ENCODE assay signal across 19 cellular contexts in genomic region chr2:96402591-96402990, GRCh38.
DNase-seq lines count a peak whose midpoint lies in the region; FAIRE-seq and TF ChIP-seq lines count a peak whose summit lies in the region.
"Had no signal": no experiment of that assay in that cellular context is flagged by ENCODE, and none has a peak within 500 bp of the region (broad histone marks: within the 10 kb centered on the region; RNA-seq: fewer than 3 reads in every experiment).

No MANE protein-coding gene starts in this region.

- DNase-seq in activated CD4-positive, alpha-beta memory T cell treated with anti-CD3 and anti-CD28 coated beads, Interleukin-2, amount 10 ng/mL, durations not matched to agents 7 days and 5 days: peak; percentile 9
- no peak for DNase-seq in activated CD4-positive, alpha-beta memory T cell treated with anti-CD3 and anti-CD28 coated beads for 36 hours
- DNase-seq in right atrium auricular region (ENCODE audit: low spot score) (peak; percentile 51), left ventricle myocardium inferior (no peak), prostate gland (ENCODE audit: low spot score) (peak; percentile 2), kidney (no peak), OCI-M2 (lab: John Stamatoyannopoulos, UW; ENCODE audit: unreplicated experiment) (no peak)
- DNase-seq: 8988T; C1 segment of cervical spinal cord; CD4-positive, CD25-positive, alpha-beta regulatory T cell; CD8-positive, alpha-beta memory T cell; COR-L47; DMS 273 treated with DMSO at 0.1 percent for 48 hours; DMS53; DND-41; EL; GOT3; H7 had no signal

- no peak overlapping the region for H3K27ac ChIP-seq in right atrium auricular region
- no peak overlapping the region for H3K27ac ChIP-seq in left ventricle myocardium inferior (replicated peaks)
- no peak overlapping the region for H3K27ac ChIP-seq in prostate gland
- H3K27ac ChIP-seq in kidney (ENCODE audit: low read depth in 2 of 2, low read length in 2 of 2): no peak overlapping the region

- no peaks in the 10 kb centered on the region for H3K9me3 ChIP-seq in right atrium auricular region
- H3K9me3 ChIP-seq in left ventricle myocardium inferior (replicated peaks): no peaks in the 10 kb centered on the region
- no peaks in the 10 kb centered on the region for H3K9me3 ChIP-seq in prostate gland
- H3K9me3 ChIP-seq in kidney (ENCODE audit: control insufficient read depth in 1 of 2, low read length in 2 of 2): no peaks in the 10 kb centered on the region

- no peaks in the 10 kb centered on the region for H3K36me3 Mint-ChIP-seq in activated CD4-positive, alpha-beta memory T cell treated with anti-CD3 and anti-CD28 coated beads, Interleukin-2, amount 10 ng/mL, durations not matched to agents 7 days and 5 days (ENCODE audit: low read depth)
- H3K36me3 Mint-ChIP-seq in activated CD4-positive, alpha-beta memory T cell treated with anti-CD3 and anti-CD28 coated beads for 36 hours: no peaks in the 10 kb centered on the region
- H3K36me3 Mint-ChIP-seq: CD4-positive, CD25-positive, alpha-beta regulatory T cell had no signal

- FAIRE-seq in kidney (lab: Jason Lieb, UNC): no peak
- FAIRE-seq: GM12878 had no signal

- CTCF ChIA-PET in activated CD4-positive, alpha-beta memory T cell treated with anti-CD3 and anti-CD28 coated beads, Interleukin-2, amount 10 ng/mL, durations not matched to agents 7 days and 5 days (lab: Charles Lee): no interaction called here
- CTCF ChIA-PET in activated CD4-positive, alpha-beta memory T cell treated with anti-CD3 and anti-CD28 coated beads for 36 hours (lab: Charles Lee): interaction anchor here (9.4 kb wide), 1 partner anchor 107 kb away, joined by 201 read pairs; the partner anchor contains the start of gene NEURL3

- H3K4me1 ChIP-seq in right atrium auricular region (peaks cover 0 to 11% of the 10 kb centered on the region in 2 donors), left ventricle myocardium inferior (peaks cover 11% of the 10 kb centered on the region), prostate gland (replicated peaks) (no peaks in the 10 kb centered on the region), kidney (ENCODE audit: control insufficient read depth in 1 of 2, insufficient read depth in 1 of 2, low read depth in 1 of 2, low read length in 2 of 2) (peaks cover 3% of the 10 kb centered on the region in 2 donors)

- H3K9me3 Mint-ChIP-seq in activated CD4-positive, alpha-beta memory T cell treated with anti-CD3 and anti-CD28 coated beads, Interleukin-2, amount 10 ng/mL, durations not matched to agents 7 days and 5 days: no peaks in the 10 kb centered on the region
- no peaks in the 10 kb centered on the region for H3K9me3 Mint-ChIP-seq in activated CD4-positive, alpha-beta memory T cell treated with anti-CD3 and anti-CD28 coated beads for 36 hours
- H3K9me3 Mint-ChIP-seq: CD4-positive, CD25-positive, alpha-beta regulatory T cell; CD8-positive, alpha-beta memory T cell had no signal

- intact Hi-C loops in activated CD4-positive, alpha-beta memory T cell treated with anti-CD3 and anti-CD28 coated beads for 36 hours (cut with micrococcal nuclease): no loop called here
- intact Hi-C loops in left ventricle myocardium inferior (cut with micrococcal nuclease) (no loop called here), prostate gland (cut with DNase I) (no loop called here), kidney (cut with DNase I) (loop anchor here (10.0 kb wide), 1 partner anchor 102 kb away; the partner anchor contains the start of gene NEURL3)

- H3K4me1 Mint-ChIP-seq in activated CD4-positive, alpha-beta memory T cell treated with anti-CD3 and anti-CD28 coated beads, Interleukin-2, amount 10 ng/mL, durations not matched to agents 7 days and 5 days: peaks cover 11% of the 10 kb centered on the region
- H3K4me1 Mint-ChIP-seq in activated CD4-positive, alpha-beta memory T cell treated with anti-CD3 and anti-CD28 coated beads for 36 hours (ENCODE audit: low read depth): peaks cover 8% of the 10 kb centered on the region

- H3K36me3 ChIP-seq in right atrium auricular region: no peaks in the 10 kb centered on the region
- no peaks in the 10 kb centered on the region for H3K36me3 ChIP-seq in left ventricle myocardium inferior
- no peaks in the 10 kb centered on the region for H3K36me3 ChIP-seq in prostate gland
- no peaks in the 10 kb centered on the region for H3K36me3 ChIP-seq in kidney (ENCODE audit: control insufficient read depth in 1 of 2, insufficient read depth in 2 of 2, low read length in 2 of 2)

- no peak overlapping the region for H3K9ac ChIP-seq in kidney (ENCODE audit: low read length in 2 of 2)

- peaks cover 9% of the 10 kb centered on the region for H3K27me3 Mint-ChIP-seq in activated CD4-positive, alpha-beta memory T cell treated with anti-CD3 and anti-CD28 coated beads, Interleukin-2, amount 10 ng/mL, durations not matched to agents 7 days and 5 days
- H3K27me3 Mint-ChIP-seq in activated CD4-positive, alpha-beta memory T cell treated with anti-CD3 and anti-CD28 coated beads for 36 hours: no peaks in the 10 kb centered on the region
- H3K27me3 Mint-ChIP-seq: CD4-positive, CD25-positive, alpha-beta regulatory T cell had no signal

- H3K4me3 Mint-ChIP-seq in activated CD4-positive, alpha-beta memory T cell treated with anti-CD3 and anti-CD28 coated beads, Interleukin-2, amount 10 ng/mL, durations not matched to agents 7 days and 5 days: no peak overlapping the region
- no peak overlapping the region for H3K4me3 Mint-ChIP-seq in activated CD4-positive, alpha-beta memory T cell treated with anti-CD3 and anti-CD28 coated beads for 36 hours
- H3K4me3 Mint-ChIP-seq: CD4-positive, CD25-positive, alpha-beta regulatory T cell; CD8-positive, alpha-beta memory T cell had no signal

- POLR2A ChIA-PET in activated CD4-positive, alpha-beta memory T cell treated with anti-CD3 and anti-CD28 coated beads, Interleukin-2, amount 10 ng/mL, durations not matched to agents 7 days and 5 days (lab: Charles Lee): no interaction called here
- POLR2A ChIA-PET in activated CD4-positive, alpha-beta memory T cell treated with anti-CD3 and anti-CD28 coated beads for 36 hours (lab: Charles Lee): no interaction called here

- H3K27ac Mint-ChIP-seq in activated CD4-positive, alpha-beta memory T cell treated with anti-CD3 and anti-CD28 coated beads, Interleukin-2, amount 10 ng/mL, durations not matched to agents 7 days and 5 days: no peak overlapping the region
- no peak overlapping the region for H3K27ac Mint-ChIP-seq in activated CD4-positive, alpha-beta memory T cell treated with anti-CD3 and anti-CD28 coated beads for 36 hours
- H3K27ac Mint-ChIP-seq: CD4-positive, CD25-positive, alpha-beta regulatory T cell had no signal

- no peak for TF ChIP-seq POLR2A in prostate gland (IDR thresholded peaks at IDR 0.05)

- 97% methylated on average over 7 of the region's 7 CpGs for WGBS in prostate gland

- H3K4me3 ChIP-seq in right atrium auricular region: no peak overlapping the region
- H3K4me3 ChIP-seq in left ventricle myocardium inferior: no peak overlapping the region
- no peak overlapping the region for H3K4me3 ChIP-seq in prostate gland
- no peak overlapping the region for H3K4me3 ChIP-seq in kidney (ENCODE audit: low read length in 2 of 2)
- H3K4me3 ChIP-seq: GM12878 had no signal

- TF ChIP-seq CTCF in right atrium auricular region (IDR thresholded peaks at IDR 0.05) (no peak), left ventricle myocardium inferior (IDR thresholded peaks at IDR 0.05; ENCODE audit: borderline replicate concordance) (no peak), prostate gland (IDR thresholded peaks at IDR 0.05) (no peak), kidney (IDR thresholded peaks at IDR 0.05; ENCODE audit: borderline replicate concordance, extremely low read depth, insufficient read depth) (no peak)

- H3K27me3 ChIP-seq in right atrium auricular region (no peaks in the 10 kb centered on the region), left ventricle myocardium inferior (ENCODE audit: low read depth) (no peaks in the 10 kb centered on the region), prostate gland (replicated peaks; ENCODE audit: insufficient read depth) (no peaks in the 10 kb centered on the region)

Comparison
In these comparisons a context has a peak if more than half of its experiments do, and no peak if none do; other contexts are left out.
1. DNase-seq: peak in activated CD4-positive, alpha-beta memory T cell treated with anti-CD3 and anti-CD28 coated beads, Interleukin-2, amount 10 ng/mL, durations not matched to agents 7 days and 5 days (single experiment), right atrium auricular region (single experiment) and prostate gland (single experiment); none in activated CD4-positive, alpha-beta memory T cell treated with anti-CD3 and anti-CD28 coated beads for 36 hours (single experiment), left ventricle myocardium inferior (single experiment), kidney (single experiment) and OCI-M2 (single experiment).